Comparison of ENCODE assay signal across 13 cellular contexts in genomic region chr10:129969528-129970264, GRCh38. TPM values are rescaled to one million over a fixed set of nuclear protein-coding genes. Genes with fewer than 3 reads are reported as not detected.
DNase-seq lines count a peak whose midpoint lies in the region; ATAC-seq and TF ChIP-seq lines count a peak whose summit lies in the region.
"Had no signal": no experiment of that assay in that cellular context is flagged by ENCODE, and none has a peak within 500 bp of the region (broad histone marks: within the 10 kb centered on the region; RNA-seq: fewer than 3 reads in every experiment).

No MANE protein-coding gene starts in this region.

- peaks cover 8 to 13% of the 10 kb centered on the region in 2 donors for H3K4me1 ChIP-seq in breast epithelium
- H3K4me1 ChIP-seq in mammary epithelial cell (ENCODE audit: insufficient read depth, low read length) = no peaks in the 10 kb centered on the region
- peaks cover 6% of the 10 kb centered on the region for H3K4me1 ChIP-seq in ovary (ENCODE audit: insufficient read depth)

- peaks cover 4% of the 10 kb centered on the region for H3K4me1 Mint-ChIP-seq in activated T-helper 2 cell treated with anti-CD3 and anti-CD28 coated beads, Interferon-gamma antibody, Interleukin-2, Interleukin-4, amounts not matched to agents 10 μg/mL and 5 μg/mL and 100 μg/mL, durations not matched to agents 14 hours and 24 hours and 36 hours (ENCODE audit: low read depth)
- peaks cover 4 to 28% of the 10 kb centered on the region in 2 donors for H3K4me1 Mint-ChIP-seq in stimulated activated naive B cell treated with anti-CD40 and anti-IgM and Interleukin-4, amounts not matched to agents 10 μg/mL and 1 μg/mL and 100 μg/mL, for 72 hours

- H3K9me3 ChIP-seq in breast epithelium (no peaks in the 10 kb centered on the region), mammary epithelial cell (replicated peaks; ENCODE audit: insufficient read depth, low read length) (peaks cover 3% of the 10 kb centered on the region), iPS-18c (ENCODE audit: control insufficient read depth, insufficient read depth, low read length) (peaks cover 3% of the 10 kb centered on the region), ovary (no peaks in the 10 kb centered on the region)
- H3K9me3 ChIP-seq: mucosa of descending colon had no signal

- no TSS peak for BruUV-seq in mammary epithelial cell (replicated peaks; lab: Mats Ljungman, UMichigan)

- H3K9ac ChIP-seq in mammary epithelial cell (ENCODE audit: insufficient read depth, low read length) = no peak overlapping the region

- no peak overlapping the region for H2AFZ ChIP-seq in mammary epithelial cell (ENCODE audit: low read depth, low read length)

- H3K27ac Mint-ChIP-seq in activated T-helper 2 cell treated with anti-CD3 and anti-CD28 coated beads, Interferon-gamma antibody, Interleukin-2, Interleukin-4, amounts not matched to agents 10 μg/mL and 5 μg/mL and 100 μg/mL, durations not matched to agents 14 hours and 24 hours and 36 hours = peak overlapping the region; percentile 52
- H3K27ac Mint-ChIP-seq in stimulated activated naive B cell treated with anti-CD40 and anti-IgM and Interleukin-4, amounts not matched to agents 10 μg/mL and 1 μg/mL and 100 μg/mL, for 72 hours = peak overlapping the region; percentile 93

- H3K27ac ChIP-seq in breast epithelium (no peak overlapping the region), mammary epithelial cell (ENCODE audit: insufficient read depth, low read depth, low read length) (no peak overlapping the region), ovary (no peak overlapping the region)
- H3K27ac ChIP-seq: HL-60 had no signal

- H3K36me3 ChIP-seq in breast epithelium = no peaks in the 10 kb centered on the region
- no peaks in the 10 kb centered on the region for H3K36me3 ChIP-seq in mammary epithelial cell (ENCODE audit: insufficient read depth, low read length)
- no peaks in the 10 kb centered on the region for H3K36me3 ChIP-seq in ovary

- H3K4me3 ChIP-seq in breast epithelium (peak overlapping the region in 2 of 3 donors; percentile 41 to 65), mammary epithelial cell (replicated peaks in 1 of 3; ENCODE audit: insufficient read depth in 1 of 3, low read depth in 2 of 3, low read length in 3 of 3) (no peak overlapping the region), iPS-18c (ENCODE audit: insufficient read depth, low read depth, low read length) (peak overlapping the region; percentile 36), ovary (no peak overlapping the region)
- H3K4me3 ChIP-seq: mucosa of descending colon had no signal

- no peaks in the 10 kb centered on the region for H3K9me3 Mint-ChIP-seq in activated T-helper 2 cell treated with anti-CD3 and anti-CD28 coated beads, Interferon-gamma antibody, Interleukin-2, Interleukin-4, amounts not matched to agents 10 μg/mL and 5 μg/mL and 100 μg/mL, durations not matched to agents 14 hours and 24 hours and 36 hours
- no peaks in the 10 kb centered on the region for H3K9me3 Mint-ChIP-seq in stimulated activated naive B cell treated with anti-CD40 and anti-IgM and Interleukin-4, amounts not matched to agents 10 μg/mL and 1 μg/mL and 100 μg/mL, for 72 hours

- intact Hi-C loops in breast epithelium (cut with DNase I; ENCODE audit: low total_unique reads) = no loop called here
- intact Hi-C loops in mammary epithelial cell (cut with micrococcal nuclease) = loop anchor here (5.0 kb wide), 4 partner anchors 138 to 1757 kb away; no protein-coding TSS in a partner anchor
- intact Hi-C loops in activated T-helper 2 cell treated with anti-CD3 and anti-CD28 coated beads, Interferon-gamma antibody, Interleukin-2, Interleukin-4, amounts not matched to agents 10 μg/mL and 5 μg/mL and 100 μg/mL, durations not matched to agents 14 hours and 24 hours and 36 hours (cut with micrococcal nuclease) = loop anchor here (2.0 to 5.0 kb wide), 3 partner anchors 138 to 209 kb away; no protein-coding TSS in a partner anchor
- intact Hi-C loops in ovary (cut with DNase I) = loop anchor here in 3 of 4 donors (2.0 to 10.0 kb wide), 4 partner anchors 83 to 937 kb away; partner anchors contain the start of gene MGMT (in 1 of the 3)

- peaks cover 64% of the 10 kb centered on the region for H3K27me3 Mint-ChIP-seq in activated T-helper 2 cell treated with anti-CD3 and anti-CD28 coated beads, Interferon-gamma antibody, Interleukin-2, Interleukin-4, amounts not matched to agents 10 μg/mL and 5 μg/mL and 100 μg/mL, durations not matched to agents 14 hours and 24 hours and 36 hours (ENCODE audit: low read depth)
- peaks cover 57 to 68% of the 10 kb centered on the region in 2 donors for H3K27me3 Mint-ChIP-seq in stimulated activated naive B cell treated with anti-CD40 and anti-IgM and Interleukin-4, amounts not matched to agents 10 μg/mL and 1 μg/mL and 100 μg/mL, for 72 hours

- H4K20me1 ChIP-seq in mammary epithelial cell (ENCODE audit: insufficient read depth, low read length) = no peaks in the 10 kb centered on the region

- no peak for DNase-seq in breast epithelium (ENCODE audit: low spot score in 2 of 2)
- no peak for DNase-seq in mammary epithelial cell
- no peak for DNase-seq in activated T-helper 2 cell treated with anti-CD3 and anti-CD28 coated beads, Interferon-gamma antibody, Interleukin-2, Interleukin-4, amounts not matched to agents 10 μg/mL and 5 μg/mL and 100 μg/mL, durations not matched to agents 14 hours and 24 hours and 36 hours (ENCODE audit: low spot score)
- DNase-seq in stimulated activated naive B cell treated with anti-CD40 and anti-IgM and Interleukin-4, amounts not matched to agents 10 μg/mL and 1 μg/mL and 100 μg/mL, for 72 hours = no peak
- DNase-seq in ovary = no peak
- DNase-seq: activated CD4-positive, CD25-positive, alpha-beta regulatory T cell treated with anti-CD3 and anti-CD28 coated beads, Interleukin-2, amount 50 U/mL, for 72 hours; amniotic stem cell; NCI-H510A treated with DMSO at 0.1 percent for 48 hours had no signal

- WGBS in mammary epithelial cell (ENCODE audit: low coverage, missing lambda C conversion rate) = 27% methylated on average over 25 of the region's 43 CpGs
- 4 to 6% (median 4%) methylated on average over 43 of the region's 43 CpGs for WGBS in ovary, 3 donors

- TF ChIP-seq CTCF in breast epithelium (IDR thresholded peaks at IDR 0.05) = no peak
- TF ChIP-seq CTCF in mammary epithelial cell (conservative IDR thresholded peaks at IDR 0.05 in 1 of 2, IDR thresholded peaks at IDR 0.05 in 1 of 2; ENCODE audit: extremely low read depth in 1 of 2, insufficient read depth in 1 of 2, low read depth in 1 of 2, low read length in 2 of 2) = no peak
- TF ChIP-seq CTCF in ovary (IDR thresholded peaks at IDR 0.05) = no peak

- H3K36me3 Mint-ChIP-seq in activated T-helper 2 cell treated with anti-CD3 and anti-CD28 coated beads, Interferon-gamma antibody, Interleukin-2, Interleukin-4, amounts not matched to agents 10 μg/mL and 5 μg/mL and 100 μg/mL, durations not matched to agents 14 hours and 24 hours and 36 hours (ENCODE audit: low read depth) = no peaks in the 10 kb centered on the region
- peaks cover 2 to 8% of the 10 kb centered on the region in 2 donors for H3K36me3 Mint-ChIP-seq in stimulated activated naive B cell treated with anti-CD40 and anti-IgM and Interleukin-4, amounts not matched to agents 10 μg/mL and 1 μg/mL and 100 μg/mL, for 72 hours

- no peaks in the 10 kb centered on the region for H3K79me2 ChIP-seq in mammary epithelial cell (ENCODE audit: insufficient read depth, low read length)

- CTCF ChIA-PET in mammary epithelial cell (lab: Charles Lee; ENCODE audit: low non-redundant PET) = no interaction called here

- H3K4me2 ChIP-seq in mammary epithelial cell (ENCODE audit: insufficient read depth, low read depth, low read length) = no peak overlapping the region

- H3K27me3 ChIP-seq in breast epithelium (peaks cover 28 to 98% of the 10 kb centered on the region in 2 donors), mammary epithelial cell (ENCODE audit: insufficient read depth, low read length) (peaks cover 53% of the 10 kb centered on the region), ovary (peaks cover 19% of the 10 kb centered on the region)

- TF ChIP-seq EP300 in ovary (IDR thresholded peaks at IDR 0.05) = no peak

- in situ Hi-C loops in mammary epithelial cell (cut with MboI; ENCODE audit: low sequenced_read_pairs in 2 of 2) = no loop called here

- dilution Hi-C loops in mammary epithelial cell (cut with HindIII; ENCODE audit: low sequenced_read_pairs) = no loop called here

- TF ChIP-seq POLR2A in breast epithelium (IDR thresholded peaks at IDR 0.05) = no peak
- TF ChIP-seq POLR2A in ovary (IDR thresholded peaks at IDR 0.05) = no peak

- no peak for ATAC-seq in stimulated activated naive B cell treated with anti-CD40 and anti-IgM and Interleukin-4, amounts not matched to agents 10 μg/mL and 1 μg/mL and 100 μg/mL, for 72 hours (replicated peaks)
- no peak for ATAC-seq in HG02938 (IDR thresholded peaks at IDR 0.05; ENCODE audit: unreplicated experiment)
- ATAC-seq in GM21390 (IDR thresholded peaks at IDR 0.05; ENCODE audit: unreplicated experiment) = no peak

- H3K4me3 Mint-ChIP-seq in activated T-helper 2 cell treated with anti-CD3 and anti-CD28 coated beads, Interferon-gamma antibody, Interleukin-2, Interleukin-4, amounts not matched to agents 10 μg/mL and 5 μg/mL and 100 μg/mL, durations not matched to agents 14 hours and 24 hours and 36 hours (ENCODE audit: low read depth) = no peak overlapping the region
- H3K4me3 Mint-ChIP-seq in stimulated activated naive B cell treated with anti-CD40 and anti-IgM and Interleukin-4, amounts not matched to agents 10 μg/mL and 1 μg/mL and 100 μg/mL, for 72 hours = peak overlapping the region; percentile 16 to 65

RNA-seq across cellular contexts. Expression of gene EBF3, which starts 5.6 kb away (rescaled TPM):
- total RNA-seq in breast epithelium (10 to 100 TPM in 1 of 3 donors, 1 to 10 TPM in 2; 4.2 to 28.0 (median 6.6) TPM), mammary epithelial cell (under 1 TPM; under 0.01 to 0.54 TPM), ovary (1 to 10 TPM in 1 of 7 donors, under 1 TPM in 6; 0.15 to 2.6 (median 0.78) TPM)
- polyA plus RNA-seq in mammary epithelial cell (not detected), ovary (1 to 10 TPM in 1 of 2 donors, under 1 TPM in 1; 0.79 to 3.6 TPM)
- polyA minus RNA-seq in mammary epithelial cell = not detected
- total RNA-seq in activated T-helper 2 cell treated with anti-CD3 and anti-CD28 coated beads, Interferon-gamma antibody, Interleukin-2, Interleukin-4, amounts not matched to agents 10 μg/mL and 5 μg/mL and 100 μg/mL, durations not matched to agents 14 hours and 24 hours and 36 hours = not detected in 2 replicates

Comparison
In these comparisons a context has a peak if more than half of its experiments do, and no peak if none do; other contexts are left out.
1. H3K4me3 ChIP-seq: peak in breast epithelium (2 of 3) and iPS-18c (single experiment); none in mammary epithelial cell (0 of 3) and ovary (single experiment).